1 cellular context compared by ENCODE assay signal in genomic region chr12:96195845-96196451, GRCh38.
TF ChIP-seq lines count a peak whose summit lies in the region.

No MANE protein-coding gene starts in this region.

TF ChIP-seq in GM23338, 12 proteins besides CTCF, POLR2A, EP300 and RAD21 (continued from another document):
- TF ChIP-seq, protein P1, sequence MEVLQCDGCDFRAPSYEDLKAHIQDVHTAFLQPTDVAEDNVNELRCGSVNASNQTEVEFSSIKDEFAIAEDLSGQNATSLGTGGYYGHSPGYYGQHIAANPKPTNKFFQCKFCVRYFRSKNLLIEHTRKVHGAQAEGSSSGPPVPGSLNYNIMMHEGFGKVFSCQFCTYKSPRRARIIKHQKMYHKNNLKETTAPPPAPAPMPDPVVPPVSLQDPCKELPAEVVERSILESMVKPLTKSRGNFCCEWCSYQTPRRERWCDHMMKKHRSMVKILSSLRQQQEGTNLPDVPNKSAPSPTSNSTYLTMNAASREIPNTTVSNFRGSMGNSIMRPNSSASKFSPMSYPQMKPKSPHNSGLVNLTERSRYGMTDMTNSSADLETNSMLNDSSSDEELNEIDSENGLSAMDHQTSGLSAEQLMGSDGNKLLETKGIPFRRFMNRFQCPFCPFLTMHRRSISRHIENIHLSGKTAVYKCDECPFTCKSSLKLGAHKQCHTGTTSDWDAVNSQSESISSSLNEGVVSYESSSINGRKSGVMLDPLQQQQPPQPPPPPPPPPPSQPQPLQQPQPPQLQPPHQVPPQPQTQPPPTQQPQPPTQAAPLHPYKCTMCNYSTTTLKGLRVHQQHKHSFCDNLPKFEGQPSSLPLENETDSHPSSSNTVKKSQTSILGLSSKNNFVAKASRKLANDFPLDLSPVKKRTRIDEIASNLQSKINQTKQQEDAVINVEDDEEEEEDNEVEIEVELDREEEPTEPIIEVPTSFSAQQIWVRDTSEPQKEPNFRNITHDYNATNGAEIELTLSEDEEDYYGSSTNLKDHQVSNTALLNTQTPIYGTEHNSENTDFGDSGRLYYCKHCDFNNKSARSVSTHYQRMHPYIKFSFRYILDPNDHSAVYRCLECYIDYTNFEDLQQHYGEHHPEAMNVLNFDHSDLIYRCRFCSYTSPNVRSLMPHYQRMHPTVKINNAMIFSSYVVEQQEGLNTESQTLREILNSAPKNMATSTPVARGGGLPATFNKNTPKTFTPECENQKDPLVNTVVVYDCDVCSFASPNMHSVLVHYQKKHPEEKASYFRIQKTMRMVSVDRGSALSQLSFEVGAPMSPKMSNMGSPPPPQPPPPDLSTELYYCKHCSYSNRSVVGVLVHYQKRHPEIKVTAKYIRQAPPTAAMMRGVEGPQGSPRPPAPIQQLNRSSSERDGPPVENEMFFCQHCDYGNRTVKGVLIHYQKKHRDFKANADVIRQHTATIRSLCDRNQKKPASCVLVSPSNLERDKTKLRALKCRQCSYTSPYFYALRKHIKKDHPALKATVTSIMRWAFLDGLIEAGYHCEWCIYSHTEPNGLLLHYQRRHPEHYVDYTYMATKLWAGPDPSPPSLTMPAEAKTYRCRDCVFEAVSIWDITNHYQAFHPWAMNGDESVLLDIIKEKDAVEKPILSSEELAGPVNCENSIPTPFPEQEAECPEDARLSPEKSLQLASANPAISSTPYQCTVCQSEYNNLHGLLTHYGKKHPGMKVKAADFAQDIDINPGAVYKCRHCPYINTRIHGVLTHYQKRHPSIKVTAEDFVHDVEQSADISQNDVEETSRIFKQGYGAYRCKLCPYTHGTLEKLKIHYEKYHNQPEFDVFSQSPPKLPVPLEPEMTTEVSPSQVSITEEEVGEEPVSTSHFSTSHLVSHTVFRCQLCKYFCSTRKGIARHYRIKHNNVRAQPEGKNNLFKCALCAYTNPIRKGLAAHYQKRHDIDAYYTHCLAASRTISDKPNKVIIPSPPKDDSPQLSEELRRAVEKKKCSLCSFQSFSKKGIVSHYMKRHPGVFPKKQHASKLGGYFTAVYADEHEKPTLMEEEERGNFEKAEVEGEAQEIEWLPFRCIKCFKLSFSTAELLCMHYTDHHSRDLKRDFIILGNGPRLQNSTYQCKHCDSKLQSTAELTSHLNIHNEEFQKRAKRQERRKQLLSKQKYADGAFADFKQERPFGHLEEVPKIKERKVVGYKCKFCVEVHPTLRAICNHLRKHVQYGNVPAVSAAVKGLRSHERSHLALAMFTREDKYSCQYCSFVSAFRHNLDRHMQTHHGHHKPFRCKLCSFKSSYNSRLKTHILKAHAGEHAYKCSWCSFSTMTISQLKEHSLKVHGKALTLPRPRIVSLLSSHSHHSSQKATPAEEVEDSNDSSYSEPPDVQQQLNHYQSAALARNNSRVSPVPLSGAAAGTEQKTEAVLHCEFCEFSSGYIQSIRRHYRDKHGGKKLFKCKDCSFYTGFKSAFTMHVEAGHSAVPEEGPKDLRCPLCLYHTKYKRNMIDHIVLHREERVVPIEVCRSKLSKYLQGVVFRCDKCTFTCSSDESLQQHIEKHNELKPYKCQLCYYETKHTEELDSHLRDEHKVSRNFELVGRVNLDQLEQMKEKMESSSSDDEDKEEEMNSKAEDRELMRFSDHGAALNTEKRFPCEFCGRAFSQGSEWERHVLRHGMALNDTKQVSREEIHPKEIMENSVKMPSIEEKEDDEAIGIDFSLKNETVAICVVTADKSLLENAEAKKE (CRISPR knock-in tag; IDR thresholded peaks at IDR 0.05) = no peak
- TF ChIP-seq ZNF331 (CRISPR knock-in tag; IDR thresholded peaks at IDR 0.05; ENCODE audit: low read depth) (no peak), JUNB (IDR thresholded peaks at IDR 0.05; ENCODE audit: unreplicated experiment) (no peak)
TF ChIP-seq in GM23338: peak in this region for 0.
